In genomic region chr4:77156533-77156911, GRCh38 we compare ENCODE assay signal across 8 cellular contexts. TPM values are rescaled to one million over a fixed set of nuclear protein-coding genes. Genes with fewer than 3 reads are reported as not detected.
A peak's percentile ranks its signal among the peaks of the same experiment; 100 is the strongest.
DNase-seq lines count a peak whose midpoint lies in the region; ATAC-seq, FAIRE-seq and TF ChIP-seq lines count a peak whose summit lies in the region.

No MANE protein-coding gene starts in this region.

- H3K79me2 ChIP-seq in neural progenitor cell (ENCODE audit: low read depth), result peaks cover 59% of the 10 kb centered on the region

- peaks cover 17% of the 10 kb centered on the region for H3K36me3 Mint-ChIP-seq in neural progenitor cell

- peak overlapping the region; percentile 94 for H3K9ac ChIP-seq in ES-I3 (ENCODE audit: low read depth, low read length)
- peak overlapping the region; percentile 99 for H3K9ac ChIP-seq in neural progenitor cell

- no peaks in the 10 kb centered on the region for H3K27me3 ChIP-seq in foreskin keratinocyte
- H3K27me3 ChIP-seq in neural progenitor cell, result no peaks in the 10 kb centered on the region

- H3K9me3 ChIP-seq in ES-I3 (ENCODE audit: control insufficient read depth, insufficient read depth, low read length) (no peaks in the 10 kb centered on the region), neural progenitor cell (ENCODE audit: low read depth) (no peaks in the 10 kb centered on the region)

- H3K4me3 Mint-ChIP-seq in neural progenitor cell, result peak overlapping the region; percentile 99

- H3K4me2 ChIP-seq in neural progenitor cell, result peak overlapping the region; percentile 93

- DNase-seq in H54 (ENCODE audit: insufficient read length, low spot score) (peak; percentile 77), LoVo (ENCODE audit: low spot score) (peak; percentile 99), RWPE1 (ENCODE audit: low spot score) (peak; percentile 100), foreskin keratinocyte (peak; percentile 100), neural progenitor cell (ENCODE audit: low spot score) (peak; percentile 99), stromal cell of bone marrow (ENCODE audit: low read depth) (peak; percentile 99)
- DNase-seq in activated naive CD4-positive, alpha-beta T cell (lab: John Stamatoyannopoulos, UW), result peak; percentile 76 to 91 (median 87)

- peaks cover 54% of the 10 kb centered on the region for H3F3A ChIP-seq in neural progenitor cell (ENCODE audit: low read depth)

- CTCF ChIA-PET in RWPE1 (lab: Yijun Ruan, JAX), result interaction anchor here (0.7 kb wide), 1 partner anchor 1134 kb away, joined by 3 read pairs; no protein-coding TSS in a partner anchor

- ATAC-seq in foreskin keratinocyte, result peak; percentile 92

- H3K9me3 Mint-ChIP-seq in neural progenitor cell, result no peaks in the 10 kb centered on the region

- H3K27ac ChIP-seq in RWPE1, result peak overlapping the region; percentile 95
- peak overlapping the region; percentile 96 for H3K27ac ChIP-seq in foreskin keratinocyte
- peak overlapping the region; percentile 100 for H3K27ac ChIP-seq in neural progenitor cell

- peaks cover 15% of the 10 kb centered on the region for H3K27me3 Mint-ChIP-seq in neural progenitor cell (ENCODE audit: insufficient read depth, low read depth)

- peak overlapping the region; percentile 80 for H3K4me3 ChIP-seq in neural progenitor cell

- H3K4me1 Mint-ChIP-seq in neural progenitor cell, result peaks cover 64% of the 10 kb centered on the region

- peaks cover 4% of the 10 kb centered on the region for H3K36me3 ChIP-seq in ES-I3 (ENCODE audit: insufficient read depth, low read length)
- H3K36me3 ChIP-seq in neural progenitor cell, result peaks cover 30% of the 10 kb centered on the region

- no peak for TF ChIP-seq CTCF in RWPE1 (conservative IDR thresholded peaks at IDR 0.05; ENCODE audit: low read depth)
- no peak for TF ChIP-seq CTCF in foreskin keratinocyte (conservative IDR thresholded peaks at IDR 0.05)
- TF ChIP-seq CTCF in neural progenitor cell (IDR thresholded peaks at IDR 0.05), result no peak

- TF ChIP-seq POLR2A in H54 (IDR thresholded peaks at IDR 0.05; ENCODE audit: low read depth, low read length), result peak; percentile 29; the same call in 1 of the 2 replicates

- peak overlapping the region; percentile 94 for H2AFZ ChIP-seq in neural progenitor cell (replicated peaks)

- peaks cover 43% of the 10 kb centered on the region for H4K20me1 ChIP-seq in neural progenitor cell (ENCODE audit: low read depth)

- H3K4me1 ChIP-seq in ES-I3 (ENCODE audit: insufficient read depth, low read length) (no peaks in the 10 kb centered on the region), foreskin keratinocyte (peaks cover 17% of the 10 kb centered on the region), neural progenitor cell (peaks cover 66% of the 10 kb centered on the region)

- peak overlapping the region; percentile 100 for H3K27ac Mint-ChIP-seq in neural progenitor cell

- POLR2A ChIA-PET in RWPE1 (lab: Yijun Ruan, JAX; ENCODE audit: low non-redundant PET), result interaction anchor here (0.7 kb wide), 1 partner anchor 47 kb away, joined by 3 read pairs; no protein-coding TSS in a partner anchor

- peak; percentile 91 for FAIRE-seq in H54 (lab: Jason Lieb, UNC)

RNA-seq across cellular contexts. Expression of gene CCNG2, which starts 0.5 kb away (rescaled TPM):
- total RNA-seq in foreskin keratinocyte (26.9 and 34.0 TPM in 2 replicates), neural progenitor cell (ENCODE audit: low replicate concordance) (214 and 366 TPM in 2 replicates)
- polyA plus RNA-seq in foreskin keratinocyte, result 8.5 and 13.9 TPM in 2 replicates

Comparison
In these comparisons a context has a peak if more than half of its experiments do, and no peak if none do; other contexts are left out.
1. Peak in every context shown above with its lines: DNase-seq, ATAC-seq, H3K4me3 ChIP-seq and H3K27ac ChIP-seq.